In genomic region chr13:97434417-97435296, GRCh38 we compare ENCODE assay signal across 8 cellular contexts. TPM values are rescaled to one million over a fixed set of nuclear protein-coding genes. Genes with fewer than 3 reads are reported as not detected.
A peak's percentile ranks its signal among the peaks of the same experiment; 100 is the strongest.
DNase-seq lines count a peak whose midpoint lies in the region; ATAC-seq and TF ChIP-seq lines count a peak whose summit lies in the region.

No MANE protein-coding gene starts in this region.

- DNase-seq in ELF-1 (ENCODE audit: low read depth, low spot score) (peak; percentile 56), HFFc6 (peak; percentile 25), NCI-H69 (lab: John Stamatoyannopoulos, UW) (peak; percentile 82), foreskin fibroblast (peak; percentile 15 to 53), occipital lobe (lab: John Stamatoyannopoulos, UW) (peak; percentile 44), thoracic aorta (ENCODE audit: low spot score) (no peak)
- DNase-seq in activated T-helper 2 cell treated with anti-CD3 and anti-CD28 coated beads, Interferon-gamma antibody, Interleukin-2, Interleukin-4, amounts not matched to agents 10 μg/mL and 5 μg/mL and 100 μg/mL, durations not matched to agents 14 hours and 24 hours and 36 hours (ENCODE audit: low spot score): peak; percentile 51

- peak overlapping the region; percentile 55 for H3K27ac ChIP-seq in thoracic aorta

- peaks cover 42% of the 10 kb centered on the region for H3K4me1 Mint-ChIP-seq in HFFc6 (ENCODE audit: low read depth)
- peaks cover 33% of the 10 kb centered on the region for H3K4me1 Mint-ChIP-seq in activated T-helper 2 cell treated with anti-CD3 and anti-CD28 coated beads, Interferon-gamma antibody, Interleukin-2, Interleukin-4, amounts not matched to agents 10 μg/mL and 5 μg/mL and 100 μg/mL, durations not matched to agents 14 hours and 24 hours and 36 hours (ENCODE audit: low read depth)

- H3K9me3 Mint-ChIP-seq in HFFc6: no peaks in the 10 kb centered on the region
- no peaks in the 10 kb centered on the region for H3K9me3 Mint-ChIP-seq in activated T-helper 2 cell treated with anti-CD3 and anti-CD28 coated beads, Interferon-gamma antibody, Interleukin-2, Interleukin-4, amounts not matched to agents 10 μg/mL and 5 μg/mL and 100 μg/mL, durations not matched to agents 14 hours and 24 hours and 36 hours

- H3K4me3 ChIP-seq in foreskin fibroblast (ENCODE audit: low read depth in 1 of 2, low read length in 2 of 2): peak overlapping the region; percentile 68 to 77
- peak overlapping the region; percentile 91 for H3K4me3 ChIP-seq in thoracic aorta

- intact Hi-C loops in activated T-helper 2 cell treated with anti-CD3 and anti-CD28 coated beads, Interferon-gamma antibody, Interleukin-2, Interleukin-4, amounts not matched to agents 10 μg/mL and 5 μg/mL and 100 μg/mL, durations not matched to agents 14 hours and 24 hours and 36 hours (cut with micrococcal nuclease): loop anchor here (5.0 to 10.0 kb wide), 3 partner anchors 103 to 1138 kb away; partner anchors contain the start of gene FARP1

- no peak for ATAC-seq in thoracic aorta (ENCODE audit: insufficient number of reproducible peaks, low FRiP score, low read depth)
- no peak for ATAC-seq in HG03378 (IDR thresholded peaks at IDR 0.05; ENCODE audit: unreplicated experiment)

- TF ChIP-seq CTCF in HFFc6 (IDR thresholded peaks at IDR 0.05) (no peak), foreskin fibroblast (IDR thresholded peaks at IDR 0.05; ENCODE audit: low read depth, low read length) (no peak), thoracic aorta (IDR thresholded peaks at IDR 0.05) (no peak)

- H3K9me3 ChIP-seq in thoracic aorta: no peaks in the 10 kb centered on the region

- H3K27me3 Mint-ChIP-seq in HFFc6 (ENCODE audit: insufficient read depth): peaks cover 2% of the 10 kb centered on the region; the same call in 1 of the 2 replicates
- H3K27me3 Mint-ChIP-seq in activated T-helper 2 cell treated with anti-CD3 and anti-CD28 coated beads, Interferon-gamma antibody, Interleukin-2, Interleukin-4, amounts not matched to agents 10 μg/mL and 5 μg/mL and 100 μg/mL, durations not matched to agents 14 hours and 24 hours and 36 hours (ENCODE audit: low read depth): peaks cover 4% of the 10 kb centered on the region

- no peaks in the 10 kb centered on the region for H3K27me3 ChIP-seq in thoracic aorta (replicated peaks; ENCODE audit: insufficient read depth)

- H3K36me3 ChIP-seq in thoracic aorta: no peaks in the 10 kb centered on the region

- peak overlapping the region; percentile 99 for H3K4me3 Mint-ChIP-seq in HFFc6
- peak overlapping the region; percentile 94 for H3K4me3 Mint-ChIP-seq in activated T-helper 2 cell treated with anti-CD3 and anti-CD28 coated beads, Interferon-gamma antibody, Interleukin-2, Interleukin-4, amounts not matched to agents 10 μg/mL and 5 μg/mL and 100 μg/mL, durations not matched to agents 14 hours and 24 hours and 36 hours (ENCODE audit: low read depth)

- no peaks in the 10 kb centered on the region for H3K36me3 Mint-ChIP-seq in HFFc6 (ENCODE audit: low read depth)
- peaks cover 11% of the 10 kb centered on the region for H3K36me3 Mint-ChIP-seq in activated T-helper 2 cell treated with anti-CD3 and anti-CD28 coated beads, Interferon-gamma antibody, Interleukin-2, Interleukin-4, amounts not matched to agents 10 μg/mL and 5 μg/mL and 100 μg/mL, durations not matched to agents 14 hours and 24 hours and 36 hours (ENCODE audit: low read depth)

- peaks cover 17 to 33% of the 10 kb centered on the region in 2 donors for H3K4me1 ChIP-seq in thoracic aorta (ENCODE audit: control insufficient read depth in 1 of 2, low read depth in 2 of 2)

- H3K27ac Mint-ChIP-seq in HFFc6: peak overlapping the region; percentile 81
- H3K27ac Mint-ChIP-seq in activated T-helper 2 cell treated with anti-CD3 and anti-CD28 coated beads, Interferon-gamma antibody, Interleukin-2, Interleukin-4, amounts not matched to agents 10 μg/mL and 5 μg/mL and 100 μg/mL, durations not matched to agents 14 hours and 24 hours and 36 hours: peak overlapping the region; percentile 89

RNA-seq across cellular contexts. Expression of gene RAP2A, which starts 0.7 kb away (rescaled TPM):
- 10 to 100 TPM; 14.7 to 21.6 (median 18.5) TPM for total RNA-seq in HFFc6 (2021; fragmentation: NEBNext Ultra II Directional; extraction: Animal tissue kit (Norgen Biotek cat#: 25700))
- 26.0 and 27.1 TPM in 2 replicates for total RNA-seq in activated T-helper 2 cell treated with anti-CD3 and anti-CD28 coated beads, Interferon-gamma antibody, Interleukin-2, Interleukin-4, amounts not matched to agents 10 μg/mL and 5 μg/mL and 100 μg/mL, durations not matched to agents 14 hours and 24 hours and 36 hours
- total RNA-seq in occipital lobe (397 TPM), thoracic aorta (10 to 100 TPM; 31.0 to 39.4 TPM)
